In genomic region chr7:82441916-82442478, GRCh38 we compare ENCODE assay signal across 9 cellular contexts. TPM values are rescaled to one million over a fixed set of nuclear protein-coding genes. Genes with fewer than 3 reads are reported as not detected.
DNase-seq lines count a peak whose midpoint lies in the region; FAIRE-seq and TF ChIP-seq lines count a peak whose summit lies in the region.
"Had no signal": no experiment of that assay in that cellular context is flagged by ENCODE, and none has a peak within 500 bp of the region (broad histone marks: within the 10 kb centered on the region; RNA-seq: fewer than 3 reads in every experiment).

No MANE protein-coding gene starts in this region.

- BruUV-seq in OCI-LY7 (replicated peaks; lab: Mats Ljungman, UMichigan) = no TSS peak

- H3K36me3 Mint-ChIP-seq in HFFc6 (ENCODE audit: low read depth) = no peaks in the 10 kb centered on the region
- no peaks in the 10 kb centered on the region for H3K36me3 Mint-ChIP-seq in mesothelial cell of epicardium
- H3K36me3 Mint-ChIP-seq: naive B cell had no signal

- no peaks in the 10 kb centered on the region for H3K27me3 ChIP-seq in AG04450 (ENCODE audit: control insufficient read depth, insufficient read depth, low read length)

- POLR2A ChIA-PET in AG04450 (lab: Yijun Ruan, JAX) = no interaction called here
- POLR2A ChIA-PET in OCI-LY7 (lab: Charles Lee) = no interaction called here

- H3K27ac Mint-ChIP-seq in HFFc6 (peak overlapping the region; percentile 85; the same call in 1 of the 2 replicates), mesothelial cell of epicardium (no peak overlapping the region)

- H3K27ac ChIP-seq in AG04450 (ENCODE audit: low read depth, low read length) = no peak overlapping the region
- no peak overlapping the region for H3K27ac ChIP-seq in OCI-LY7 (ENCODE audit: low read depth, low read length, poor library complexity, severe bottlenecking)

- H3K9me3 ChIP-seq in AG04450 (ENCODE audit: control insufficient read depth, insufficient read depth, low read length) (no peaks in the 10 kb centered on the region), OCI-LY7 (ENCODE audit: low read length) (no peaks in the 10 kb centered on the region)

- H2AFZ ChIP-seq in OCI-LY7 (ENCODE audit: low read length) = no peak overlapping the region

- no peaks in the 10 kb centered on the region for H3K36me3 ChIP-seq in OCI-LY7 (ENCODE audit: insufficient read depth, low read length)

- no peaks in the 10 kb centered on the region for H3K9me2 ChIP-seq in OCI-LY7 (ENCODE audit: insufficient read depth, low read length)

- H3K9me3 Mint-ChIP-seq in HFFc6 (no peaks in the 10 kb centered on the region), mesothelial cell of epicardium (no peaks in the 10 kb centered on the region)

- no peak for DNase-seq in AG04450 (ENCODE audit: low read depth, low spot score)
- peak; percentile 8 for DNase-seq in HFFc6
- peak; percentile 31 to 45 for DNase-seq in cardiac fibroblast (ENCODE audit: low read depth in 2 of 2)
- no peak for DNase-seq in mesothelial cell of epicardium (ENCODE audit: low spot score in 2 of 2, unreplicated experiment in 2 of 2)
- DNase-seq in RCC 7860 (ENCODE audit: low spot score) = no peak
- no peak for DNase-seq in NCI-H526 (lab: John Stamatoyannopoulos, UW)
- no peak for DNase-seq in activated CD4-positive, CD25-positive, alpha-beta regulatory T cell treated with anti-CD3 and anti-CD28 coated beads, Interleukin-2, amount 50 U/mL, for 72 hours
- no peak for DNase-seq in OCI-LY7 (ENCODE audit: low spot score)
- DNase-seq: naive B cell had no signal

- H3K4me1 Mint-ChIP-seq in HFFc6 (ENCODE audit: low read depth) = peaks cover 39% of the 10 kb centered on the region
- peaks cover 26% of the 10 kb centered on the region for H3K4me1 Mint-ChIP-seq in mesothelial cell of epicardium

- H3K4me2 ChIP-seq in OCI-LY7 (ENCODE audit: low read length) = no peak overlapping the region

- peak overlapping the region; percentile 80 for H3K4me3 ChIP-seq in AG04450 (ENCODE audit: low read depth, low read length)
- H3K4me3 ChIP-seq in cardiac fibroblast (replicated peaks in 1 of 2; ENCODE audit: low read depth in 2 of 2, low read length in 2 of 2) = peak overlapping the region; percentile 83 to 89
- H3K4me3 ChIP-seq in OCI-LY7 (ENCODE audit: low read depth, low read length, poor library complexity, severe bottlenecking) = no peak overlapping the region

- no peaks in the 10 kb centered on the region for H3K4me1 ChIP-seq in OCI-LY7 (ENCODE audit: insufficient read depth, low read length, poor library complexity, severe bottlenecking)

- H3K27me3 Mint-ChIP-seq in HFFc6 (ENCODE audit: insufficient read depth) (no peaks in the 10 kb centered on the region; the same call in none of the 2 replicates), mesothelial cell of epicardium (ENCODE audit: low read depth) (peaks cover 22% of the 10 kb centered on the region)

- H3K4me3 Mint-ChIP-seq in HFFc6 = peak overlapping the region; percentile 96
- peak overlapping the region; percentile 80 for H3K4me3 Mint-ChIP-seq in mesothelial cell of epicardium

- H4K20me1 ChIP-seq in OCI-LY7 (ENCODE audit: insufficient read depth, low read length) = no peaks in the 10 kb centered on the region

- TF ChIP-seq CTCF in AG04450 (IDR thresholded peaks at IDR 0.05; ENCODE audit: low read depth, low read length) (no peak), HFFc6 (IDR thresholded peaks at IDR 0.05) (no peak), cardiac fibroblast (IDR thresholded peaks at IDR 0.05; ENCODE audit: low read depth, low read length) (no peak), mesothelial cell of epicardium (IDR thresholded peaks at IDR 0.05; ENCODE audit: unreplicated experiment) (no peak), OCI-LY7 (conservative IDR thresholded peaks at IDR 0.05; ENCODE audit: low read length) (no peak)

- H3K79me2 ChIP-seq in OCI-LY7 (ENCODE audit: insufficient read depth, low read depth, low read length) = no peaks in the 10 kb centered on the region

- no peak for FAIRE-seq in RCC 7860 (lab: Jason Lieb, UNC)

- intact Hi-C loops in OCI-LY7 (cut with micrococcal nuclease; ENCODE audit: unreplicated experiment) = no loop called here

- CTCF ChIA-PET in AG04450 (lab: Charles Lee) (no interaction called here), OCI-LY7 (lab: Charles Lee; ENCODE audit: unreplicated experiment) (no interaction called here)

RNA-seq across cellular contexts. Expression of gene CACNA2D1, which starts 1.6 kb away (rescaled TPM):
- polyA plus RNA-seq in AG04450 (2011; rRNA removed) = 14.5 and 19.5 TPM in 2 replicates
- polyA minus RNA-seq in AG04450 (2011; rRNA and poly(A)+ RNA removed) = 36.5 and 62.0 TPM in 2 replicates
- total RNA-seq in HFFc6 (2021; fragmentation: NEBNext Ultra II Directional; extraction: Animal tissue kit (Norgen Biotek cat#: 25700)) = 10 to 100 TPM; 34.9 to 43.6 (median 36.8) TPM
- total RNA-seq in mesothelial cell of epicardium (14.7 to 15.7 TPM (median 14.7 TPM) in 3 replicates), OCI-LY7 (2022) (not detected in 2 replicates)
- not detected in 2 replicates for total RNA-seq in OCI-LY7 (2014; rRNA removed; shearing (Covaris generic))

Comparison
In these comparisons a context has a peak if more than half of its experiments do, and no peak if none do; other contexts are left out.
1. DNase-seq: peak in HFFc6 (single experiment) and cardiac fibroblast (2 of 2); none in AG04450 (single experiment), mesothelial cell of epicardium (0 of 2), RCC 7860 (single experiment), NCI-H526 (0 of 2), activated CD4-positive, CD25-positive, alpha-beta regulatory T cell treated with anti-CD3 and anti-CD28 coated beads, Interleukin-2, amount 50 U/mL, for 72 hours (single experiment) and OCI-LY7 (single experiment).
2. RNA of gene CACNA2D1, which starts 1.6 kb away (total RNA-seq): 34.9 to 43.6 TPM in HFFc6 and 14.7 to 15.7 TPM in mesothelial cell of epicardium; not detected in OCI-LY7; every median in the first group is over 10 times any median in the second.